1 cellular context compared by ENCODE assay signal in the genomic region with DNA sequence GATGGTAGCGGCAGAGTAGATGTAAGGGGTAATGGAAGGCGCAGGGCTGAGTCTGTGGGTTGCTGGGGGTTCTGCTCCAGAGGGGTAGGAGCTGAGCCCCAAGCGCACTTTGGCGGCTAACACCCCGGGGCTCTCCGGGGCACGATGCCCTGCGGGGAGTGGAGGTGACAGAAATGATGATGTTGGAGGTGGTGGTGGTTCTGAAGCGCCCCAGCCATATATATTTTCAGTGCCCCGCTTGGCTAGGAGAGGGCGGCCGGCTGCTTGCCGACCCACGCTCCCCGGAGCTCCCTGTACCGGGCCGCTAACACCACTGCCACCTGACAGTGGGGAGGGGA.
TF ChIP-seq lines count a peak whose summit lies in the region.

No MANE protein-coding gene starts in this region.

TF ChIP-seq in WTC11, 78 proteins besides CTCF, POLR2A, EP300 and RAD21 (continued from another document):
- TF ChIP-seq, protein P1, sequence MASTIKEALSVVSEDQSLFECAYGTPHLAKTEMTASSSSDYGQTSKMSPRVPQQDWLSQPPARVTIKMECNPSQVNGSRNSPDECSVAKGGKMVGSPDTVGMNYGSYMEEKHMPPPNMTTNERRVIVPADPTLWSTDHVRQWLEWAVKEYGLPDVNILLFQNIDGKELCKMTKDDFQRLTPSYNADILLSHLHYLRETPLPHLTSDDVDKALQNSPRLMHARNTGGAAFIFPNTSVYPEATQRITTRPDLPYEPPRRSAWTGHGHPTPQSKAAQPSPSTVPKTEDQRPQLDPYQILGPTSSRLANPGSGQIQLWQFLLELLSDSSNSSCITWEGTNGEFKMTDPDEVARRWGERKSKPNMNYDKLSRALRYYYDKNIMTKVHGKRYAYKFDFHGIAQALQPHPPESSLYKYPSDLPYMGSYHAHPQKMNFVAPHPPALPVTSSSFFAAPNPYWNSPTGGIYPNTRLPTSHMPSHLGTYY (CRISPR knock-in tag; IDR thresholded peaks at IDR 0.05) = no peak
- no peak for TF ChIP-seq ZNF232 (CRISPR knock-in tag; IDR thresholded peaks at IDR 0.05)
- TF ChIP-seq NFATC4 (CRISPR knock-in tag; IDR thresholded peaks at IDR 0.05) = no peak
- TF ChIP-seq NFYB (CRISPR knock-in tag; conservative IDR thresholded peaks at IDR 0.05; ENCODE audit: low read depth) = no peak
- TF ChIP-seq ZMAT4 (CRISPR knock-in tag; IDR thresholded peaks at IDR 0.05) = no peak
- no peak for TF ChIP-seq NR2C2 (CRISPR knock-in tag; IDR thresholded peaks at IDR 0.05)
- no peak for TF ChIP-seq USF2 (CRISPR knock-in tag; IDR thresholded peaks at IDR 0.05)
- TF ChIP-seq, protein P2, sequence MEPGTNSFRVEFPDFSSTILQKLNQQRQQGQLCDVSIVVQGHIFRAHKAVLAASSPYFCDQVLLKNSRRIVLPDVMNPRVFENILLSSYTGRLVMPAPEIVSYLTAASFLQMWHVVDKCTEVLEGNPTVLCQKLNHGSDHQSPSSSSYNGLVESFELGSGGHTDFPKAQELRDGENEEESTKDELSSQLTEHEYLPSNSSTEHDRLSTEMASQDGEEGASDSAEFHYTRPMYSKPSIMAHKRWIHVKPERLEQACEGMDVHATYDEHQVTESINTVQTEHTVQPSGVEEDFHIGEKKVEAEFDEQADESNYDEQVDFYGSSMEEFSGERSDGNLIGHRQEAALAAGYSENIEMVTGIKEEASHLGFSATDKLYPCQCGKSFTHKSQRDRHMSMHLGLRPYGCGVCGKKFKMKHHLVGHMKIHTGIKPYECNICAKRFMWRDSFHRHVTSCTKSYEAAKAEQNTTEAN (CRISPR knock-in tag; IDR thresholded peaks at IDR 0.05) = no peak
- TF ChIP-seq CREB1 (CRISPR knock-in tag; IDR thresholded peaks at IDR 0.05) = no peak
- TF ChIP-seq IRF2 (CRISPR knock-in tag; IDR thresholded peaks at IDR 0.05; ENCODE audit: borderline replicate concordance, low read depth) = no peak
- no peak for TF ChIP-seq RELA (CRISPR knock-in tag; IDR thresholded peaks at IDR 0.05; ENCODE audit: borderline replicate concordance)
- TF ChIP-seq GRHL2 (CRISPR knock-in tag; IDR thresholded peaks at IDR 0.05; ENCODE audit: insufficient replicate concordance, severe bottlenecking) = no peak
- TF ChIP-seq ATF6 (CRISPR knock-in tag; IDR thresholded peaks at IDR 0.05) = no peak
- TF ChIP-seq, protein P3, sequence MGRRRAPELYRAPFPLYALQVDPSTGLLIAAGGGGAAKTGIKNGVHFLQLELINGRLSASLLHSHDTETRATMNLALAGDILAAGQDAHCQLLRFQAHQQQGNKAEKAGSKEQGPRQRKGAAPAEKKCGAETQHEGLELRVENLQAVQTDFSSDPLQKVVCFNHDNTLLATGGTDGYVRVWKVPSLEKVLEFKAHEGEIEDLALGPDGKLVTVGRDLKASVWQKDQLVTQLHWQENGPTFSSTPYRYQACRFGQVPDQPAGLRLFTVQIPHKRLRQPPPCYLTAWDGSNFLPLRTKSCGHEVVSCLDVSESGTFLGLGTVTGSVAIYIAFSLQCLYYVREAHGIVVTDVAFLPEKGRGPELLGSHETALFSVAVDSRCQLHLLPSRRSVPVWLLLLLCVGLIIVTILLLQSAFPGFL (CRISPR knock-in tag; IDR thresholded peaks at IDR 0.05; ENCODE audit: borderline replicate concordance) = no peak
- no peak for TF ChIP-seq ZNF396 (CRISPR knock-in tag; IDR thresholded peaks at IDR 0.05; ENCODE audit: borderline replicate concordance)
- TF ChIP-seq NR3C1 (CRISPR knock-in tag; conservative IDR thresholded peaks at IDR 0.05; ENCODE audit: low read depth) = no peak
- no peak for TF ChIP-seq EMX1 (CRISPR knock-in tag; IDR thresholded peaks at IDR 0.05)
TF ChIP-seq in WTC11: peak in this region for 0.
